ENCODE assay signal across 8 cellular contexts in the genomic region with DNA sequence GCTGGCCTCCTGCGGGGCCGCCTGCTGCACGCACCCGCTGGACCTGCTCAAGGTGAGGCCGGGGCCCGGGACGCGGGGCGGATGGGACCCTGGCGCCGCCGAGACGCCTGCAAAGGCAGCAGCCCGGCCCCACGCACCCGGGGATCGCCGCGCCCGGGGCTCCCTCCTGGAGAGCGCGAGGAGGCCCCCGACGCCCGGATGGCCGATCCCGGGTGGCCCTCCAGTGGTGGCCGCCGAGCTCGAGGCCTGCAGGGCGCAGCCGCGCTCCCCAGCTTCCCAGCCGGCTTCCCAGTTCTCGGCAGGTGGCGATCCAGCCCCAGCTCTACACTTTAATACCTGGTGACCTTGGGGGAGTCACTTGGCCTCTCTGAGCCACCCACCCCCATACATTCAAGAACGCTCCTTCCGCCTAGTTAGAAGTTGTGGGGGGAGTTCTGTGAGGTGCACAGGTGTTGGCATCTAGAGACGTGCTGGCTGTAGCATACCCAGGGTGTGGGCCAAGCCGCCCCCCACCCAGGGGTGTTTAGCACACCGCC. TPM values are rescaled to one million over a fixed set of nuclear protein-coding genes. Genes with fewer than 3 reads are reported as not detected.
DNase-seq lines count a peak whose midpoint lies in the region; ATAC-seq and TF ChIP-seq lines count a peak whose summit lies in the region.

No MANE protein-coding gene starts in this region.

- no peaks in the 10 kb centered on the region for H3K27me3 ChIP-seq in CD4-positive, alpha-beta memory T cell (ENCODE audit: insufficient read depth, low read length)
- no peaks in the 10 kb centered on the region for H3K27me3 ChIP-seq in spleen (replicated peaks in 1 of 7)

- H3K4me3 Mint-ChIP-seq in CD4-positive, alpha-beta memory T cell = peak overlapping the region; percentile 75 to 87 (median 80)
- peak overlapping the region; percentile 90 for H3K4me3 Mint-ChIP-seq in activated naive CD8-positive, alpha-beta T cell treated with anti-CD3 and anti-CD28 coated beads for 36 hours

- no peak for TF ChIP-seq CTCF in spleen (IDR thresholded peaks at IDR 0.05 in 8 of 11, conservative IDR thresholded peaks at IDR 0.05 in 3 of 11)

- CTCF ChIA-PET in CD4-positive, alpha-beta memory T cell (lab: Charles Lee; ENCODE audit: partially characterized antibody) = interaction anchor here (1.0 kb wide), 1 partner anchor 121 kb away, joined by 3 read pairs; a partner anchor contains a TSS

- intact Hi-C loops in CD4-positive, alpha-beta memory T cell (cut with micrococcal nuclease) = loop anchor here (1.0 kb wide), 1 partner anchor 9 kb away; a partner anchor contains a TSS
- intact Hi-C loops in spleen (cut with DNase I; ENCODE audit: low total_unique reads) = no loop called here

- POLR2A ChIA-PET in CD4-positive, alpha-beta memory T cell (lab: Charles Lee; ENCODE audit: partially characterized antibody) = interaction anchor here (0.9 to 1.1 kb wide), 3 partner anchors 17 to 154 kb away, joined by 3 to 4 read pairs (median 3); a partner anchor contains a TSS

- peaks cover 5 to 26% (median 16%) of the 10 kb centered on the region in 4 donors for H3K4me1 Mint-ChIP-seq in CD4-positive, alpha-beta memory T cell
- H3K4me1 Mint-ChIP-seq in activated naive CD8-positive, alpha-beta T cell treated with anti-CD3 and anti-CD28 coated beads for 36 hours = peaks cover 25% of the 10 kb centered on the region

- peaks cover 0 to 2% of the 10 kb centered on the region in 2 donors for H3K36me3 Mint-ChIP-seq in CD4-positive, alpha-beta memory T cell
- H3K36me3 Mint-ChIP-seq in activated naive CD8-positive, alpha-beta T cell treated with anti-CD3 and anti-CD28 coated beads for 36 hours = peaks cover 8% of the 10 kb centered on the region

- peak overlapping the region in 4 of 7 donors; percentile 56 to 92 (median 82) for H3K27ac Mint-ChIP-seq in CD4-positive, alpha-beta memory T cell
- peak overlapping the region; percentile 85 for H3K27ac Mint-ChIP-seq in activated naive CD8-positive, alpha-beta T cell treated with anti-CD3 and anti-CD28 coated beads for 36 hours

- H3K27me3 Mint-ChIP-seq in CD4-positive, alpha-beta memory T cell = no peaks in the 10 kb centered on the region
- H3K27me3 Mint-ChIP-seq in activated naive CD8-positive, alpha-beta T cell treated with anti-CD3 and anti-CD28 coated beads for 36 hours = no peaks in the 10 kb centered on the region

- peak; percentile 19 for ATAC-seq in GM19025 (IDR thresholded peaks at IDR 0.05; ENCODE audit: low read depth, unreplicated experiment)
- no peak for ATAC-seq in HG03469 (IDR thresholded peaks at IDR 0.05; ENCODE audit: unreplicated experiment)

- peaks cover 28% of the 10 kb centered on the region for H3K4me1 ChIP-seq in CD4-positive, alpha-beta memory T cell (ENCODE audit: insufficient read depth, low read length)
- peaks cover 22 to 57% (median 34%) of the 10 kb centered on the region in 6 donors for H3K4me1 ChIP-seq in spleen

- H3K36me3 ChIP-seq in CD4-positive, alpha-beta memory T cell (ENCODE audit: insufficient read depth, low read length) = no peaks in the 10 kb centered on the region
- peaks cover 0 to 33% (median 5%) of the 10 kb centered on the region in 6 donors for H3K36me3 ChIP-seq in spleen

- no peaks in the 10 kb centered on the region for H3K9me3 ChIP-seq in CD4-positive, alpha-beta memory T cell (ENCODE audit: control insufficient read depth in 1 of 2, low read length in 2 of 2)
- H3K9me3 ChIP-seq in iPS-18c (ENCODE audit: control insufficient read depth, insufficient read depth, low read length) (no peaks in the 10 kb centered on the region), spleen (no peaks in the 10 kb centered on the region)

- WGBS in spleen, 5 donors = 3 to 9% (median 4%) methylated on average over 15 to 41 of the region's 41 CpGs

- H3K4me3 ChIP-seq in CD4-positive, alpha-beta memory T cell (ENCODE audit: low read length in 2 of 2) = peak overlapping the region in 1 of 2 donors; percentile 58
- H3K4me3 ChIP-seq in Jurkat, Clone E6-1 (ENCODE audit: low read length) = peak overlapping the region; percentile 83
- H3K4me3 ChIP-seq in iPS-18c (ENCODE audit: insufficient read depth, low read depth, low read length) (peak overlapping the region; percentile 77), spleen (peak overlapping the region; percentile 66 to 99 (median 90))

- peak in 1 of 5 donors; percentile 11 for DNase-seq in CD4-positive, alpha-beta memory T cell
- DNase-seq in Jurkat, Clone E6-1 (ENCODE audit: low read depth, low spot score) = no peak
- DNase-seq in activated naive CD8-positive, alpha-beta T cell treated with anti-CD3 and anti-CD28 coated beads for 36 hours = no peak
- DNase-seq in spleen (no peak), NCI-H128 (lab: John Stamatoyannopoulos, UW; ENCODE audit: unreplicated experiment) (no peak)

- H3K9me3 Mint-ChIP-seq in CD4-positive, alpha-beta memory T cell = no peaks in the 10 kb centered on the region
- H3K9me3 Mint-ChIP-seq in activated naive CD8-positive, alpha-beta T cell treated with anti-CD3 and anti-CD28 coated beads for 36 hours = no peaks in the 10 kb centered on the region

- H3K27ac ChIP-seq in CD4-positive, alpha-beta memory T cell (ENCODE audit: low read depth, low read length) = no peak overlapping the region
- peak overlapping the region in 4 of 8 donors; percentile 54 to 82 (median 79) for H3K27ac ChIP-seq in spleen

- no peak for TF ChIP-seq POLR2A in spleen (IDR thresholded peaks at IDR 0.05)

RNA-seq across cellular contexts. Expression of a gene that starts 0.5 kb away (rescaled TPM):
- total RNA-seq in CD4-positive, alpha-beta memory T cell = 1 to 10 TPM; 4.0 to 5.0 TPM
- 1 to 10 TPM; 3.2 to 5.2 TPM for polyA plus RNA-seq in CD4-positive, alpha-beta memory T cell
- 51.4 TPM for polyA plus RNA-seq in Jurkat, Clone E6-1 (2012; ENCODE audit: insufficient read depth, insufficient read length)
- 10 to 100 TPM; 41.0 to 43.4 TPM for total RNA-seq in activated naive CD8-positive, alpha-beta T cell treated with anti-CD3 and anti-CD28 coated beads for 36 hours
- 1 to 10 TPM; 2.9 to 7.5 (median 3.7) TPM for total RNA-seq in spleen
- polyA plus RNA-seq in spleen = 1 to 10 TPM; 4.7 to 7.7 (median 6.9) TPM

RNA-seq across cellular contexts. Expression of a gene that starts 9.4 kb away (rescaled TPM):
- 10 to 100 TPM; 21.9 to 25.6 TPM for total RNA-seq in CD4-positive, alpha-beta memory T cell
- 10 to 100 TPM; 42.5 to 47.5 TPM for polyA plus RNA-seq in CD4-positive, alpha-beta memory T cell
- polyA plus RNA-seq in Jurkat, Clone E6-1 (2012; ENCODE audit: insufficient read depth, insufficient read length) = 113 TPM
- 100 to 1,000 TPM; 211 to 227 TPM for total RNA-seq in activated naive CD8-positive, alpha-beta T cell treated with anti-CD3 and anti-CD28 coated beads for 36 hours
- total RNA-seq in spleen = 10 to 100 TPM; 36.2 to 68.5 (median 43.2) TPM
- 100 to 1,000 TPM in 2 of 3 donors, 10 to 100 TPM in 1; 71.7 to 160 (median 121) TPM for polyA plus RNA-seq in spleen

RNA-seq across cellular contexts. Expression of a gene that starts 28.7 kb away (rescaled TPM):
- total RNA-seq in CD4-positive, alpha-beta memory T cell = 100 to 1,000 TPM; 182 to 206 TPM
- polyA plus RNA-seq in CD4-positive, alpha-beta memory T cell = 10 to 100 TPM; 18.9 to 46.4 TPM
- polyA plus RNA-seq in Jurkat, Clone E6-1 (2012; ENCODE audit: insufficient read depth, insufficient read length) = 128 TPM
- total RNA-seq in activated naive CD8-positive, alpha-beta T cell treated with anti-CD3 and anti-CD28 coated beads for 36 hours = 100 to 1,000 TPM in 1 of 2 experiments, 10 to 100 TPM in 1; 99.3 to 107 TPM
- 100 to 1,000 TPM in 4 of 7 donors, 10 to 100 TPM in 3; 62.3 to 134 (median 106) TPM for total RNA-seq in spleen
- polyA plus RNA-seq in spleen = 100 to 1,000 TPM in 2 of 3 donors, 10 to 100 TPM in 1; 61.3 to 133 (median 119) TPM

RNA-seq across cellular contexts. Expression of a gene that starts 28.9 kb away (rescaled TPM):
- 10 to 100 TPM; 25.9 to 27.7 TPM for total RNA-seq in CD4-positive, alpha-beta memory T cell
- 10 to 100 TPM; 25.3 to 45.5 TPM for polyA plus RNA-seq in CD4-positive, alpha-beta memory T cell
- polyA plus RNA-seq in Jurkat, Clone E6-1 (2012; ENCODE audit: insufficient read depth, insufficient read length) = 38.6 TPM
- total RNA-seq in activated naive CD8-positive, alpha-beta T cell treated with anti-CD3 and anti-CD28 coated beads for 36 hours = 10 to 100 TPM; 17.9 to 19.2 TPM
- 10 to 100 TPM; 22.5 to 36.6 (median 29.1) TPM for total RNA-seq in spleen
- 10 to 100 TPM; 56.0 to 93.5 (median 79.8) TPM for polyA plus RNA-seq in spleen

RNA-seq across cellular contexts. Expression of a gene that starts 46.0 kb away (rescaled TPM):
- 10 to 100 TPM; 28.0 to 29.3 TPM for total RNA-seq in CD4-positive, alpha-beta memory T cell
- polyA plus RNA-seq in CD4-positive, alpha-beta memory T cell = 10 to 100 TPM in 1 of 2 donors, 1 to 10 TPM in 1; 5.3 to 17.0 TPM
- polyA plus RNA-seq in Jurkat, Clone E6-1 (2012; ENCODE audit: insufficient read depth, insufficient read length) = 38.5 TPM
- 10 to 100 TPM; 54.8 to 63.3 TPM for total RNA-seq in activated naive CD8-positive, alpha-beta T cell treated with anti-CD3 and anti-CD28 coated beads for 36 hours
- 10 to 100 TPM; 10.7 to 24.2 (median 19.0) TPM for total RNA-seq in spleen
- 10 to 100 TPM; 20.7 to 40.1 (median 21.4) TPM for polyA plus RNA-seq in spleen

Comparison
In these comparisons a context has a peak if more than half of its experiments do, and no peak if none do; other contexts are left out.
1. RNA of a gene that starts 0.5 kb away (total RNA-seq): 41.0 to 43.4 TPM in activated naive CD8-positive, alpha-beta T cell treated with anti-CD3 and anti-CD28 coated beads for 36 hours; 4.0 to 5.0 TPM in CD4-positive, alpha-beta memory T cell and 2.9 to 7.5 TPM in spleen; every median in the first group is over 4 times any median in the second.